Comparison of ENCODE assay signal across 2 cellular contexts in genomic region chr3:127264794-127265514, GRCh38.
TF ChIP-seq lines count a peak whose summit lies in the region.

No MANE protein-coding gene starts in this region.

TF ChIP-seq in SK-N-SH, 30 proteins besides CTCF, POLR2A, EP300 and RAD21 (continued from another document):
- TF ChIP-seq ZBTB33 (IDR thresholded peaks at IDR 0.05; ENCODE audit: borderline replicate concordance, low read depth) (no peak), GABPA (IDR thresholded peaks at IDR 0.05; ENCODE audit: low read depth) (no peak), USF2 (IDR thresholded peaks at IDR 0.05; ENCODE audit: borderline replicate concordance, low read depth, low read length) (no peak), TCF12 (IDR thresholded peaks at IDR 0.05) (no peak), FOXJ3 (CRISPR knock-in tag; IDR thresholded peaks at IDR 0.05) (no peak), TEAD4 (IDR thresholded peaks at IDR 0.05; ENCODE audit: borderline replicate concordance, insufficient read depth) (no peak), SMC3 (IDR thresholded peaks at IDR 0.05; ENCODE audit: low read depth, low read length) (no peak), RCOR1 (IDR thresholded peaks at IDR 0.05; ENCODE audit: low read length) (no peak), MEF2A (IDR thresholded peaks at IDR 0.05; ENCODE audit: borderline replicate concordance, low read depth) (no peak), TAF1 (IDR thresholded peaks at IDR 0.05; ENCODE audit: borderline replicate concordance, low read depth, low read length) (no peak), FOSL2 (IDR thresholded peaks at IDR 0.05; ENCODE audit: borderline replicate concordance, low read depth) (no peak), GATA2 (CRISPR knock-in tag; IDR thresholded peaks at IDR 0.05) (no peak), EZH2phosphoT487 (IDR thresholded peaks at IDR 0.05; ENCODE audit: borderline replicate concordance, low read depth) (no peak)

TF ChIP-seq in SK-N-SH treated with all-trans-retinoic acid at 6 μM for 48 hours, 23 proteins besides CTCF, POLR2A, EP300 and RAD21 (continued from another document):
- TF ChIP-seq PATZ1 (CRISPR knock-in tag; IDR thresholded peaks at IDR 0.05; ENCODE audit: borderline replicate concordance) (no peak), ESRRG (CRISPR knock-in tag; IDR thresholded peaks at IDR 0.05) (no peak), TCF4 (CRISPR knock-in tag; IDR thresholded peaks at IDR 0.05; ENCODE audit: borderline replicate concordance) (no peak), TOX (CRISPR knock-in tag; IDR thresholded peaks at IDR 0.05; ENCODE audit: borderline replicate concordance) (no peak), SNAI2 (CRISPR knock-in tag; IDR thresholded peaks at IDR 0.05) (no peak), POU6F1 (CRISPR knock-in tag; IDR thresholded peaks at IDR 0.05; ENCODE audit: borderline replicate concordance, low read depth) (no peak), CSDC2 (CRISPR knock-in tag; IDR thresholded peaks at IDR 0.05) (no peak), PPARA (CRISPR knock-in tag; IDR thresholded peaks at IDR 0.05; ENCODE audit: borderline replicate concordance) (no peak), ZC3H10 (CRISPR knock-in tag; IDR thresholded peaks at IDR 0.05) (no peak)
